Comparison of ENCODE assay signal across 1 cellular context in genomic region chr12:7303772-7304171, GRCh38.
TF ChIP-seq lines count a peak whose summit lies in the region.

Gene ACSM4 (plus strand): TSS chr12:7304072. CDS start chr12:7304332, 260 bp downstream.

TF ChIP-seq in GM23338, 12 proteins besides CTCF, POLR2A, EP300 and RAD21 (continued from another document):
- TF ChIP-seq REST (IDR thresholded peaks at IDR 0.05; ENCODE audit: unreplicated experiment) = no peak
- TF ChIP-seq NANOG (IDR thresholded peaks at IDR 0.05; ENCODE audit: borderline replicate concordance) = no peak
- TF ChIP-seq POLR2AphosphoS5 (IDR thresholded peaks at IDR 0.05; ENCODE audit: low read depth) = no peak
- no peak for TF ChIP-seq EZH2 (IDR thresholded peaks at IDR 0.05; ENCODE audit: low read depth, unreplicated experiment)
- TF ChIP-seq JUNB (IDR thresholded peaks at IDR 0.05; ENCODE audit: unreplicated experiment) = no peak
- no peak for TF ChIP-seq ETS1 (IDR thresholded peaks at IDR 0.05)
- no peak for TF ChIP-seq CREB1 (CRISPR knock-in tag; IDR thresholded peaks at IDR 0.05; ENCODE audit: low read depth)
- TF ChIP-seq ZNF462 (CRISPR knock-in tag; IDR thresholded peaks at IDR 0.05) = no peak
- no peak for TF ChIP-seq STAT1 (IDR thresholded peaks at IDR 0.05; ENCODE audit: unreplicated experiment)
- TF ChIP-seq ZNF331 (CRISPR knock-in tag; IDR thresholded peaks at IDR 0.05; ENCODE audit: low read depth) = no peak
